ENCODE assay signal across 14 cellular contexts in the genomic region with DNA sequence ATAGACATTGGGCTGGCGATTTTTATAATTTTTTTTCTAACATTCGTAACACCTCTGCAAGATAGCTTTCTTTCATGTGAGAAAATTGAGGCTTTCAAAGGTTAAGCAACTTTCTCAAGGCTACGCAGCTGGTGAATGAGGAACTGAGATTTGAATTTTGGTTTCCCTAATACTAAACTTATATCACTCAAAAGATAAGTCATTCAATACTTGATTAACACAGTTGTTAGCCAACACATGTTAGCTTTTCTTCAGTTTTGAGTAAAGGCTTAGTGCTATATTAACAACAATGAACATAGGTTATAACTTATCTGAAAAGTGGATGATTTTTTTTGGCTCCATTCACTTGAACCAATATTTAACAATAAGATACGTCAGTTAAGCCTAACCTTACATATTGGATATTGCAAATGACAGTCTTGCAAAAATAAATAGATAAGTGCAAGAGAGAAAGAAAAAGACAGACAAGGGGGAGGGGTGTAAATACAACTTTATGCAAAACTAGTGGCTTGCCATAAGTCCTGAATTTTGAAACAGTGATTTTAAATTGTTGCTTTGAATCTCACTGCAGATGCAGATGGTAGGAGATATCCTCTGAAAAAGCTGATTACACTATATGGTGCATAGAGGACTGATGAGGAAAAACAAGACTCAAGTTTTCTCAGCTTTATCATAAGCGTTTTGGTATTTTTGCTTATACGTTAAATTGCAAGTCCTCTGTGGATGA. TPM values are rescaled to one million over a fixed set of nuclear protein-coding genes. Genes with fewer than 3 reads are reported as not detected.
DNase-seq lines count a peak whose midpoint lies in the region; ATAC-seq and TF ChIP-seq lines count a peak whose summit lies in the region.
"Had no signal": no experiment of that assay in that cellular context is flagged by ENCODE, and none has a peak within 500 bp of the region (broad histone marks: within the 10 kb centered on the region; RNA-seq: fewer than 3 reads in every experiment).

No MANE protein-coding gene starts in this region.

- H3K9me3 ChIP-seq in sigmoid colon (no peaks in the 10 kb centered on the region), upper lobe of right lung (no peaks in the 10 kb centered on the region)
- H3K9me3 ChIP-seq: A549 had no signal

- peak; percentile 82 for ATAC-seq in GM19372 (IDR thresholded peaks at IDR 0.05; ENCODE audit: low read depth, unreplicated experiment)
- ATAC-seq in HG02642 (IDR thresholded peaks at IDR 0.05; ENCODE audit: poor library complexity, unreplicated experiment): peak; percentile 71
- peak; percentile 88 for ATAC-seq in HG03342 (IDR thresholded peaks at IDR 0.05; ENCODE audit: unreplicated experiment)
- no peak for ATAC-seq in upper lobe of right lung
- ATAC-seq: A549 had no signal

- H3K4me3 ChIP-seq in GM12865 (ENCODE audit: low read depth, low read length) (no peak overlapping the region), sigmoid colon (no peak overlapping the region), upper lobe of right lung (no peak overlapping the region)
- H3K4me3 ChIP-seq: A549 had no signal

- TF ChIP-seq EP300 in sigmoid colon (IDR thresholded peaks at IDR 0.05): no peak

- H3K36me3 ChIP-seq in sigmoid colon (no peaks in the 10 kb centered on the region), upper lobe of right lung (no peaks in the 10 kb centered on the region)

- H3K27me3 ChIP-seq in sigmoid colon (no peaks in the 10 kb centered on the region), upper lobe of right lung (no peaks in the 10 kb centered on the region)

- WGBS in sigmoid colon, 2 donors: 80 to 85% methylated on average over 6 of the region's 6 CpGs

- intact Hi-C loops in sigmoid colon (cut with DNase I): no loop called here
- intact Hi-C loops in upper lobe of right lung (cut with DNase I): no loop called here

- H3K27ac ChIP-seq in sigmoid colon (no peak overlapping the region), upper lobe of right lung (no peak overlapping the region)
- H3K27ac ChIP-seq: A549 had no signal

- no peak for TF ChIP-seq CTCF in GM12865 (IDR thresholded peaks at IDR 0.05; ENCODE audit: insufficient read depth, low read depth, low read length, missing control alignments)
- TF ChIP-seq CTCF in sigmoid colon (IDR thresholded peaks at IDR 0.05): no peak
- TF ChIP-seq CTCF in upper lobe of right lung (IDR thresholded peaks at IDR 0.05): no peak

- peak; percentile 42 for DNase-seq in GM12865 (ENCODE audit: low read depth)
- DNase-seq in sigmoid colon: no peak
- DNase-seq in activated CD4-positive, CD25-positive, alpha-beta regulatory T cell (lab: John Stamatoyannopoulos, UW): no peak
- DNase-seq in upper lobe of right lung: no peak
- DNase-seq in NCI-H524 treated with DMSO at 0.1 percent for 48 hours (lab: John Stamatoyannopoulos, UW): no peak
- DNase-seq: activated CD4-positive, alpha-beta T cell treated with anti-CD3 and anti-CD28 coated beads, Interleukin-2, amount 10 ng/mL, durations not matched to agents 7 days and 5 days; cerebellar nuclear complex; NCI-H1417; stimulated activated CD4-positive, alpha-beta T cell treated with anti-CD3 and anti-CD28 coated beads, Interleukin-4, amount 100 ng/mL, for 24 hours had no signal

- H3K4me1 ChIP-seq in sigmoid colon (peaks cover 0 to 12% (median 0%) of the 10 kb centered on the region in 4 donors), upper lobe of right lung (no peaks in the 10 kb centered on the region)
- H3K4me1 ChIP-seq: A549 had no signal

- TF ChIP-seq POLR2A in sigmoid colon (IDR thresholded peaks at IDR 0.05): no peak

RNA-seq across cellular contexts. Expression of a gene that starts 11.1 kb away (rescaled TPM):
- total RNA-seq in sigmoid colon (100 to 1,000 TPM in 1 of 4 donors, 10 to 100 TPM in 3; 55.9 to 108 (median 83.7) TPM), upper lobe of right lung (38.3 TPM)
- 1 to 10 TPM in 2 of 3 donors, not detected in 1; 1.2 to 4.4 TPM for polyA plus RNA-seq in sigmoid colon
- total RNA-seq: activated CD4-positive, alpha-beta T cell treated with anti-CD3 and anti-CD28 coated beads, Interleukin-2, amount 10 ng/mL, durations not matched to agents 7 days and 5 days had no signal
- polyA plus RNA-seq: fibroblast of lung had no signal
